ENCODE assay signal across 16 cellular contexts in the genomic region with DNA sequence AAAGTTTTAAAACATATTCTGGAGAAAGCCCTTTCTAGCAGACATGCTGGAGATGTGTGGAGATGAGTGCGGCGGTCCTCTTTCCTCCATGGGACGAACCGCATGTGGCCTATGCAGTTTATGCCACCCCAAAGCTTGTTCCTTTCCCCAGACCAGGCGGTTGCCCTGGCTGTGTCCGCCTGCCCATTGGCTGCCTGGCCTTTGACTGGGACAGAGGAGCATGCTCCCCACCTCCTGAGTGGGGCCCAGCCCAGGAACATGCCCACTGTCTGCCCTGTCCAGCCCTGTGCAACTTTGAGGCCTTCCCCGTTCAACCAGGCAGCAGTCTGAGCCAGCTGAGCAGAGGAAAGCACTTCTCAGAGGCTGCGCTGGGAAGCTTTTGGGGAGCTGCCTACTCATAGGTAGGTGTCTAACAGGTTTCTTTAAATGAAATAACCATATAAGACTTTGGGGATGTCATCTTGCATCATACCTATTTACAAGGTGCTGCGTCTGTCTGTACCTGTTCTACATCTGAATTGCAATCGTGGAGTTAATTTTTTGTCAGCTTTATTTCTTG. TPM values are rescaled to one million over a fixed set of nuclear protein-coding genes. Genes with fewer than 3 reads are reported as not detected.
DNase-seq lines count a peak whose midpoint lies in the region; ATAC-seq, FAIRE-seq and TF ChIP-seq lines count a peak whose summit lies in the region.
"Had no signal": no experiment of that assay in that cellular context is flagged by ENCODE, and none has a peak within 500 bp of the region (broad histone marks: within the 10 kb centered on the region; RNA-seq: fewer than 3 reads in every experiment).

No MANE protein-coding gene starts in this region.

- no peak overlapping the region for H3K9ac ChIP-seq in kidney (ENCODE audit: low read length in 2 of 2)
- H3K9ac ChIP-seq: BLaER1 had no signal

- FAIRE-seq in kidney (lab: Jason Lieb, UNC), result no peak
- no peak for FAIRE-seq in pancreas (lab: Jason Lieb, UNC)
- FAIRE-seq: GM12891, H54 had no signal

- TF ChIP-seq CTCF in PC-9 (conservative IDR thresholded peaks at IDR 0.05), result no peak
- TF ChIP-seq CTCF in kidney (IDR thresholded peaks at IDR 0.05; ENCODE audit: borderline replicate concordance, extremely low read depth, insufficient read depth), result no peak
- no peak for TF ChIP-seq CTCF in pancreas (IDR thresholded peaks at IDR 0.05)
- no peak for TF ChIP-seq CTCF in spleen (IDR thresholded peaks at IDR 0.05 in 8 of 11, conservative IDR thresholded peaks at IDR 0.05 in 3 of 11)
- TF ChIP-seq CTCF in foreskin fibroblast (IDR thresholded peaks at IDR 0.05; ENCODE audit: low read depth, low read length), result no peak

- no peaks in the 10 kb centered on the region for H3K9me3 Mint-ChIP-seq in stimulated activated effector memory CD8-positive, alpha-beta T cell treated with anti-CD3 and anti-CD28 coated beads, Interleukin-12 subunit alpha, Interleukin-12 subunit beta, amount 100 ng/mL, for 72 hours
- H3K9me3 Mint-ChIP-seq: CD4-positive, alpha-beta T cell; IgD-negative memory B cell had no signal

- WGBS in pancreas, 2 donors, result 87 to 89% methylated on average over 10 of the region's 10 CpGs
- WGBS in spleen, 5 donors, result 91 to 98% (median 95%) methylated on average over 8 to 10 of the region's 10 CpGs

- H3K4me3 Mint-ChIP-seq in stimulated activated effector memory CD8-positive, alpha-beta T cell treated with anti-CD3 and anti-CD28 coated beads, Interleukin-12 subunit alpha, Interleukin-12 subunit beta, amount 100 ng/mL, for 72 hours, result no peak overlapping the region
- H3K4me3 Mint-ChIP-seq in T-helper 17 cell, result no peak overlapping the region
- H3K4me3 Mint-ChIP-seq: CD4-positive, alpha-beta T cell; IgD-negative memory B cell had no signal

- ATAC-seq in pancreas (peak; percentile 15 to 36 (median 20)), T-helper 17 cell (no peak)
- ATAC-seq in stimulated activated effector memory CD8-positive, alpha-beta T cell treated with anti-CD3 and anti-CD28 coated beads, Interleukin-12 subunit alpha, Interleukin-12 subunit beta, amount 100 ng/mL, for 72 hours, result no peak
- ATAC-seq: Right ventricle myocardium inferior had no signal

- no peaks in the 10 kb centered on the region for H3K36me3 Mint-ChIP-seq in stimulated activated effector memory CD8-positive, alpha-beta T cell treated with anti-CD3 and anti-CD28 coated beads, Interleukin-12 subunit alpha, Interleukin-12 subunit beta, amount 100 ng/mL, for 72 hours
- peaks cover 9% of the 10 kb centered on the region for H3K36me3 Mint-ChIP-seq in T-helper 17 cell (ENCODE audit: low read depth)

- POLR2A ChIA-PET in PC-9 (lab: Charles Lee; ENCODE audit: unreplicated experiment), result interaction anchor here (0.6 kb wide), 2 partner anchors 49 to 57 kb away, joined by 4 to 6 read pairs; no protein-coding TSS in a partner anchor

- no peak overlapping the region for H3K27ac Mint-ChIP-seq in stimulated activated effector memory CD8-positive, alpha-beta T cell treated with anti-CD3 and anti-CD28 coated beads, Interleukin-12 subunit alpha, Interleukin-12 subunit beta, amount 100 ng/mL, for 72 hours
- no peak overlapping the region for H3K27ac Mint-ChIP-seq in T-helper 17 cell
- H3K27ac Mint-ChIP-seq: CD4-positive, alpha-beta T cell; IgD-negative memory B cell had no signal

- H3K4me3 ChIP-seq in PC-9, result peak overlapping the region; percentile 17; the same call in 1 of the 2 replicates
- H3K4me3 ChIP-seq in kidney (ENCODE audit: low read length in 2 of 2), result no peak overlapping the region
- H3K4me3 ChIP-seq in pancreas, result no peak overlapping the region
- H3K4me3 ChIP-seq in spleen, result no peak overlapping the region
- H3K4me3 ChIP-seq in foreskin fibroblast (ENCODE audit: low read depth in 1 of 2, low read length in 2 of 2), result no peak overlapping the region
- H3K4me3 ChIP-seq: BLaER1 had no signal

- H3K36me3 ChIP-seq in PC-9 (ENCODE audit: low read depth) (no peaks in the 10 kb centered on the region), kidney (ENCODE audit: control insufficient read depth in 1 of 2, insufficient read depth in 2 of 2, low read length in 2 of 2) (no peaks in the 10 kb centered on the region), pancreas (no peaks in the 10 kb centered on the region), spleen (no peaks in the 10 kb centered on the region)
- H3K36me3 ChIP-seq: BLaER1 had no signal

- H4K20me1 ChIP-seq in PC-9 (ENCODE audit: insufficient read depth), result no peaks in the 10 kb centered on the region

- no peak for TF ChIP-seq POLR2A in spleen (IDR thresholded peaks at IDR 0.05)

- H3K27me3 ChIP-seq in PC-9 (ENCODE audit: insufficient read depth, low read depth) (no peaks in the 10 kb centered on the region), pancreas (no peaks in the 10 kb centered on the region), spleen (replicated peaks in 1 of 7) (peaks cover 0 to 56% (median 35%) of the 10 kb centered on the region in 7 donors)

- no peaks in the 10 kb centered on the region for H3K9me3 ChIP-seq in PC-9 (ENCODE audit: insufficient read depth, low read depth)
- no peaks in the 10 kb centered on the region for H3K9me3 ChIP-seq in kidney (ENCODE audit: control insufficient read depth in 1 of 2, low read length in 2 of 2)
- H3K9me3 ChIP-seq in pancreas, result no peaks in the 10 kb centered on the region
- H3K9me3 ChIP-seq in spleen, result no peaks in the 10 kb centered on the region
- no peaks in the 10 kb centered on the region for H3K9me3 ChIP-seq in T-helper 17 cell (ENCODE audit: control insufficient read depth, low read length, poor library complexity, severe bottlenecking)

- peaks cover 37% of the 10 kb centered on the region for H3K4me1 ChIP-seq in PC-9 (replicated peaks; ENCODE audit: insufficient read depth)
- H3K4me1 ChIP-seq in kidney (ENCODE audit: control insufficient read depth in 1 of 2, insufficient read depth in 1 of 2, low read depth in 1 of 2, low read length in 2 of 2), result peaks cover 0 to 6% of the 10 kb centered on the region in 2 donors
- no peaks in the 10 kb centered on the region for H3K4me1 ChIP-seq in pancreas
- H3K4me1 ChIP-seq in spleen, result peaks cover 2 to 12% (median 8%) of the 10 kb centered on the region in 6 donors
- H3K4me1 ChIP-seq: BLaER1 had no signal

- H3K9me2 ChIP-seq in PC-9 (ENCODE audit: insufficient read depth), result no peaks in the 10 kb centered on the region

- no peak for DNase-seq in PC-9
- peak; percentile 47 for DNase-seq in kidney
- DNase-seq in pancreas, result peak in 1 of 6 donors; percentile 38
- peak; percentile 59 for DNase-seq in spleen
- DNase-seq in foreskin fibroblast, result no peak
- no peak for DNase-seq in stimulated activated effector memory CD8-positive, alpha-beta T cell treated with anti-CD3 and anti-CD28 coated beads, Interleukin-12 subunit alpha, Interleukin-12 subunit beta, amount 100 ng/mL, for 72 hours (ENCODE audit: low spot score in 2 of 2)
- no peak for DNase-seq in AG20443 (ENCODE audit: low spot score)
- no peak for DNase-seq in T-helper 17 cell
- DNase-seq: DMS153, NCI-H1105 had no signal

- H3K4me2 ChIP-seq in PC-9, result peak overlapping the region; percentile 66
- H3K4me2 ChIP-seq: BLaER1 had no signal

- BruUV-seq in PC-9 (replicated peaks; lab: Mats Ljungman, UMichigan), result no TSS peak

- H2AFZ ChIP-seq in PC-9, result no peak overlapping the region

- CTCF ChIA-PET in PC-9 (lab: Charles Lee), result interaction anchor here (0.6 to 1.1 kb wide), 2 partner anchors 19 to 40 kb away, joined by 3 read pairs; no protein-coding TSS in a partner anchor

- H3K27ac ChIP-seq in PC-9 (peak overlapping the region; percentile 79), kidney (ENCODE audit: low read depth in 2 of 2, low read length in 2 of 2) (no peak overlapping the region), pancreas (peak overlapping the region in 1 of 4 donors; percentile 68), spleen (no peak overlapping the region)
- H3K27ac ChIP-seq: BLaER1 had no signal

- peaks cover 34% of the 10 kb centered on the region for H3F3A ChIP-seq in PC-9 (ENCODE audit: insufficient read depth, low read depth)

- peaks cover 5% of the 10 kb centered on the region for H3K4me1 Mint-ChIP-seq in stimulated activated effector memory CD8-positive, alpha-beta T cell treated with anti-CD3 and anti-CD28 coated beads, Interleukin-12 subunit alpha, Interleukin-12 subunit beta, amount 100 ng/mL, for 72 hours
- peaks cover 14% of the 10 kb centered on the region for H3K4me1 Mint-ChIP-seq in T-helper 17 cell

- H3K79me2 ChIP-seq in PC-9 (ENCODE audit: low read depth), result no peaks in the 10 kb centered on the region

- intact Hi-C loops in PC-9 (cut with micrococcal nuclease; ENCODE audit: unreplicated experiment), result no loop called here
- intact Hi-C loops in kidney (cut with DNase I), result no loop called here
- intact Hi-C loops in pancreas (cut with DNase I), result no loop called here
- intact Hi-C loops in spleen (cut with DNase I; ENCODE audit: low total_unique reads), result no loop called here

- H3K27me3 Mint-ChIP-seq in T-helper 17 cell, result peaks cover 65% of the 10 kb centered on the region

RNA-seq across cellular contexts. Expression of gene FOXC1, which starts 20.6 kb away (rescaled TPM):
- total RNA-seq in PC-9 (2021) (16.2 and 18.6 TPM in 2 replicates), kidney (58.5 TPM), pancreas (1 to 10 TPM; 2.4 to 4.0 (median 2.6) TPM), spleen (1 to 10 TPM in 1 of 7 donors, under 1 TPM in 6; 0.37 to 1.1 (median 0.58) TPM), T-helper 17 cell (under 1 TPM in 1 of 2 donors, not detected in 1; 0.21 TPM)
- polyA plus RNA-seq in kidney (ENCODE audit: insufficient read depth, low read depth, low replicate concordance) (18.0 TPM), pancreas (1 to 10 TPM in 1 of 2 donors, under 1 TPM in 1; 0.99 to 1.6 TPM), spleen (under 1 TPM; 0.20 to 0.67 (median 0.53) TPM)
- total RNA-seq: CD4-positive, alpha-beta T cell had no signal
- polyA plus RNA-seq: IgD-negative memory B cell had no signal

Comparison
In these comparisons a context has a peak if more than half of its experiments do, and no peak if none do; other contexts are left out.
1. DNase-seq: peak in kidney (single experiment) and spleen (single experiment); none in PC-9 (0 of 2), foreskin fibroblast (0 of 2), stimulated activated effector memory CD8-positive, alpha-beta T cell treated with anti-CD3 and anti-CD28 coated beads, Interleukin-12 subunit alpha, Interleukin-12 subunit beta, amount 100 ng/mL, for 72 hours (0 of 2), AG20443 (single experiment) and T-helper 17 cell (0 of 3).
2. ATAC-seq: peak in pancreas (4 of 4); none in stimulated activated effector memory CD8-positive, alpha-beta T cell treated with anti-CD3 and anti-CD28 coated beads, Interleukin-12 subunit alpha, Interleukin-12 subunit beta, amount 100 ng/mL, for 72 hours (single experiment) and T-helper 17 cell (single experiment).